Comparison of ENCODE assay signal across 9 cellular contexts in genomic region chr1:234613992-234614584, GRCh38. TPM values are rescaled to one million over a fixed set of nuclear protein-coding genes. Genes with fewer than 3 reads are reported as not detected.
DNase-seq lines count a peak whose midpoint lies in the region; ATAC-seq, FAIRE-seq and TF ChIP-seq lines count a peak whose summit lies in the region.
"Had no signal": no experiment of that assay in that cellular context is flagged by ENCODE, and none has a peak within 500 bp of the region (broad histone marks: within the 10 kb centered on the region; RNA-seq: fewer than 3 reads in every experiment).

No MANE protein-coding gene starts in this region.

- H3K36me3 ChIP-seq in heart left ventricle = no peaks in the 10 kb centered on the region
- H3K36me3 ChIP-seq in K562 (ENCODE audit: control insufficient read depth, insufficient read depth, low read length) = no peaks in the 10 kb centered on the region
- no peaks in the 10 kb centered on the region for H3K36me3 ChIP-seq in upper lobe of right lung

- in situ Hi-C loops in K562 (cut with MboI) = loop anchor here (5.0 to 10.0 kb wide), 2 partner anchors 111 to 263 kb away; no protein-coding TSS in a partner anchor

- TF ChIP-seq CTCF in heart left ventricle (IDR thresholded peaks at IDR 0.05) = no peak
- TF ChIP-seq CTCF in K562 (IDR thresholded peaks at IDR 0.05 in 2 of 3, conservative IDR thresholded peaks at IDR 0.05 in 1 of 3; ENCODE audit: insufficient read depth in 2 of 3, low read depth in 1 of 3, low read length in 3 of 3) = no peak
- TF ChIP-seq CTCF in upper lobe of right lung (IDR thresholded peaks at IDR 0.05) = no peak

- intact Hi-C loops in heart left ventricle (cut with DNase I) (loop anchor here in 9 of 10 donors (2.0 to 10.0 kb wide), 17 partner anchors 15 to 468 kb away; no protein-coding TSS in a partner anchor), left ventricle myocardium superior (cut with micrococcal nuclease) (loop anchor here (5.0 kb wide), 2 partner anchors 108 to 468 kb away; no protein-coding TSS in a partner anchor), K562 (cut with micrococcal nuclease) (loop anchor here (2.0 to 5.0 kb wide), 3 partner anchors 63 to 358 kb away; no protein-coding TSS in a partner anchor), upper lobe of right lung (cut with DNase I) (loop anchor here (5.0 kb wide), 1 partner anchor 108 kb away; no protein-coding TSS in a partner anchor)

- H4K20me1 ChIP-seq in K562 (replicated peaks; ENCODE audit: control insufficient read depth, insufficient read depth, low read length) = no peaks in the 10 kb centered on the region

- no TSS peak for BruUV-seq in K562 (replicated peaks; lab: Mats Ljungman, UMichigan)

- WGBS in heart left ventricle, 4 donors = 33 to 44% (median 36%) methylated on average over 2 of the region's 2 CpGs
- 4% methylated on average over 2 of the region's 2 CpGs for WGBS in K562 (ENCODE audit: insufficient coverage, low coverage, missing lambda C conversion rate)

- no peak overlapping the region for H3K4me3 ChIP-seq in heart left ventricle
- no peak overlapping the region for H3K4me3 ChIP-seq in K562
- H3K4me3 ChIP-seq in upper lobe of right lung = no peak overlapping the region

- H3K79me2 ChIP-seq in K562 (ENCODE audit: control insufficient read depth, insufficient read depth, low read length) = peaks cover 3% of the 10 kb centered on the region

- peaks cover 9 to 60% (median 39%) of the 10 kb centered on the region in 12 donors for H3K4me1 ChIP-seq in heart left ventricle
- peaks cover 33 to 37% of the 10 kb centered on the region in 2 experiments for H3K4me1 ChIP-seq in K562 (replicated peaks in 1 of 2; ENCODE audit: control insufficient read depth in 2 of 2, insufficient read depth in 2 of 2, low read length in 2 of 2)
- peaks cover 64% of the 10 kb centered on the region for H3K4me1 ChIP-seq in upper lobe of right lung

- H3K27me3 ChIP-seq in heart left ventricle = no peaks in the 10 kb centered on the region
- H3K27me3 ChIP-seq in K562 (ENCODE audit: control insufficient read depth in 2 of 2, insufficient read depth in 2 of 2, low read length in 2 of 2) = no peaks in the 10 kb centered on the region
- no peaks in the 10 kb centered on the region for H3K27me3 ChIP-seq in upper lobe of right lung

- POLR2A ChIA-PET in K562 (lab: Yijun Ruan, JAX) = interaction anchor here (0.7 to 6.1 kb wide), 16 partner anchors 10 to 470 kb away, joined by 3 to 59 read pairs (median 6); no protein-coding TSS in a partner anchor

- DNase-seq in heart left ventricle (no peak), left ventricle myocardium superior (no peak), K562 (ENCODE audit: extremely low read depth in 1 of 4, low spot score in 3 of 4) (no peak), medulla oblongata (ENCODE audit: extremely low spot score) (peak; percentile 81), upper lobe of right lung (no peak), HT-29 (ENCODE audit: low spot score) (no peak), 8988T (no peak)
- no peak for DNase-seq in stimulated activated CD8-positive, alpha-beta memory T cell treated with anti-CD3 and anti-CD28 coated beads, Interleukin-4, amount 100 ng/mL, for 48 hours
- DNase-seq: H9 had no signal

- no peak overlapping the region for H3K4me2 ChIP-seq in K562 (ENCODE audit: insufficient read depth, low read length)

- TF ChIP-seq POLR2A in heart left ventricle (IDR thresholded peaks at IDR 0.05) = no peak
- no peak for TF ChIP-seq POLR2A in K562 (conservative IDR thresholded peaks at IDR 0.05)

- TF ChIP-seq RAD21 in K562 (CRISPR knock-in tag; conservative IDR thresholded peaks at IDR 0.05 in 1 of 2, IDR thresholded peaks at IDR 0.05 in 1 of 2) = no peak

- H3K9me3 ChIP-seq in heart left ventricle (no peaks in the 10 kb centered on the region), K562 (replicated peaks; ENCODE audit: control insufficient read depth, insufficient read depth, low read depth, low read length) (no peaks in the 10 kb centered on the region), upper lobe of right lung (no peaks in the 10 kb centered on the region)

- H3K9me1 ChIP-seq in K562 (ENCODE audit: control insufficient read depth, insufficient read depth, low read length) = no peaks in the 10 kb centered on the region

- CTCF ChIA-PET in K562 (lab: Yijun Ruan, JAX; ENCODE audit: low intra/inter-chr PET ratio) = interaction anchor here (0.6 kb wide), 1 partner anchor 403 kb away, joined by 4 read pairs; no protein-coding TSS in a partner anchor

- no peak overlapping the region for H2AFZ ChIP-seq in K562 (ENCODE audit: low read depth, low read length)

- ATAC-seq in heart left ventricle (no peak), left ventricle myocardium superior (no peak), K562 (no peak), upper lobe of right lung (no peak)

- no peak overlapping the region for H3K9ac ChIP-seq in K562 (ENCODE audit: insufficient read depth in 1 of 2, low read depth in 2 of 2, low read length in 2 of 2)

- no peak for TF ChIP-seq EP300 in K562 (IDR thresholded peaks at IDR 0.05; ENCODE audit: low read length)

- H3K27ac ChIP-seq in heart left ventricle = peak overlapping the region; percentile 94 to 100 (median 99)
- no peak overlapping the region for H3K27ac ChIP-seq in K562 (ENCODE audit: extremely low read depth, low read depth, low read length)
- H3K27ac ChIP-seq in upper lobe of right lung = peak overlapping the region; percentile 99

- FAIRE-seq in K562 (lab: Jason Lieb, UNC) = no peak

TF ChIP-seq in K562, 482 proteins besides CTCF, POLR2A, EP300 and RAD21 (continues in another document):
- TF ChIP-seq, protein P1, sequence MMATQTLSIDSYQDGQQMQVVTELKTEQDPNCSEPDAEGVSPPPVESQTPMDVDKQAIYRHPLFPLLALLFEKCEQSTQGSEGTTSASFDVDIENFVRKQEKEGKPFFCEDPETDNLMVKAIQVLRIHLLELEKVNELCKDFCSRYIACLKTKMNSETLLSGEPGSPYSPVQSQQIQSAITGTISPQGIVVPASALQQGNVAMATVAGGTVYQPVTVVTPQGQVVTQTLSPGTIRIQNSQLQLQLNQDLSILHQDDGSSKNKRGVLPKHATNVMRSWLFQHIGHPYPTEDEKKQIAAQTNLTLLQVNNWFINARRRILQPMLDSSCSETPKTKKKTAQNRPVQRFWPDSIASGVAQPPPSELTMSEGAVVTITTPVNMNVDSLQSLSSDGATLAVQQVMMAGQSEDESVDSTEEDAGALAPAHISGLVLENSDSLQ (IDR thresholded peaks at IDR 0.05) = peak; percentile 25; the same call in 1 of the 2 replicates
- TF ChIP-seq, protein P2, sequence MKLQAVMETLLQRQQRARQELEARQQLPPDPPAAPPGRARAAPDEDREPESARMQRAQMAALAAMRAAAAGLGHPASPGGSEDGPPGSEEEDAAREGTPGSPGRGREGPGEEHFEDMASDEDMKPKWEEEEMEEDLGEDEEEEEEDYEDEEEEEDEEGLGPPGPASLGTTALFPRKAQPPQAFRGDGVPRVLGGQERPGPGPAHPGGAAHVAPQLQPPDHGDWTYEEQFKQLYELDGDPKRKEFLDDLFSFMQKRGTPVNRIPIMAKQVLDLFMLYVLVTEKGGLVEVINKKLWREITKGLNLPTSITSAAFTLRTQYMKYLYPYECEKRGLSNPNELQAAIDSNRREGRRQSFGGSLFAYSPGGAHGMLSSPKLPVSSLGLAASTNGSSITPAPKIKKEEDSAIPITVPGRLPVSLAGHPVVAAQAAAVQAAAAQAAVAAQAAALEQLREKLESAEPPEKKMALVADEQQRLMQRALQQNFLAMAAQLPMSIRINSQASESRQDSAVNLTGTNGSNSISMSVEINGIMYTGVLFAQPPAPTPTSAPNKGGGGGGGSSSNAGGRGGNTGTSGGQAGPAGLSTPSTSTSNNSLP (IDR thresholded peaks at IDR 0.05; ENCODE audit: borderline replicate concordance, low read depth, low read length) = 0 out of 2 replicates have a peak, but pooled peaks have one; percentile 27
- TF ChIP-seq MCM7 (IDR thresholded peaks at IDR 0.05) = no peak

RNA-seq across cellular contexts. Expression of gene IRF2BP2, which starts 4.1 kb away (rescaled TPM):
- total RNA-seq in heart left ventricle (100 to 1,000 TPM in 4 of 9 donors, 10 to 100 TPM in 5; 76.7 to 126 (median 81.3) TPM), left ventricle myocardium superior (124 TPM), K562 (2014; rRNA removed) (24.4 and 38.8 TPM in 2 replicates), K562 (2014; rRNA removed; fragmentation: Illumina TruSeq; extraction: Trizol) (18.4 and 22.1 TPM in 2 replicates), K562 (2015; rRNA removed; fragmentation: Illumina TruSeq; extraction: Trizol) (35.3 and 39.1 TPM in 2 replicates), K562 (2021) (68.4 and 68.6 TPM in 2 replicates), upper lobe of right lung (161 TPM)
- polyA plus RNA-seq in heart left ventricle (10 to 100 TPM; 36.1 to 77.4 TPM), K562 (2011; rRNA removed) (7.7 and 18.0 TPM in 2 replicates), K562 (2014; fragmentation: Illumina TruSeq; extraction: Trizol) (47.0 and 60.0 TPM in 2 replicates), K562 (2014; fragmentation: Nextera tagmentation; extraction: Ambion mirVana) (10 to 100 TPM; 11.4 to 18.2 TPM), K562 (2014; rRNA removed) (19.0 and 30.4 TPM in 2 replicates)
- total RNA-seq in K562 (2011; cell fraction: chromatin; rRNA removed; ENCODE audit: low replicate concordance) = 23.6 and 29.2 TPM in 2 replicates
- total RNA-seq in K562 (2011; cell fraction: nucleolus; rRNA removed) = 17.0 and 26.0 TPM in 2 replicates
- 17.2 and 26.8 TPM in 2 replicates for total RNA-seq in K562 (2011; cell fraction: nucleoplasm; rRNA removed)
- 12.4 and 22.0 TPM in 2 replicates for polyA plus RNA-seq in K562 (2011; cell fraction: cytosol; rRNA removed)
- polyA plus RNA-seq in K562 (2011; cell fraction: nucleus; rRNA removed) = 73.6 and 97.0 TPM in 2 replicates
- 38.3 and 116 TPM in 2 replicates for polyA plus RNA-seq in K562 (2012)
- polyA minus RNA-seq in K562 (2011; rRNA and poly(A)+ RNA removed) = 10.8 and 16.9 TPM in 2 replicates
- polyA minus RNA-seq in K562 (2011; cell fraction: cytosol; rRNA and poly(A)+ RNA removed) = 43.5 and 61.6 TPM in 2 replicates
- 22.5 and 41.3 TPM in 2 replicates for polyA minus RNA-seq in K562 (2011; cell fraction: nucleus; rRNA and poly(A)+ RNA removed)
- total RNA-seq in HT-29 (2014; rRNA removed; shearing (Covaris generic)) = 203 and 235 TPM in 2 replicates
